Comparison of ENCODE assay signal across 29 cellular contexts in genomic region chr16:31401436-31401835, GRCh38. TPM values are rescaled to one million over a fixed set of nuclear protein-coding genes. Genes with fewer than 3 reads are reported as not detected.
"Had no signal": no experiment of that assay in that cellular context is flagged by ENCODE, and none has a peak within 500 bp of the region (broad histone marks: within the 10 kb centered on the region; RNA-seq: fewer than 3 reads in every experiment).

No MANE protein-coding gene starts in this region.

- H3K36me3 ChIP-seq: ascending aorta had no signal

- ATAC-seq: activated T-cell treated with anti-CD3 and anti-CD28 coated beads, Interleukin-2, amount 50 U/mL, for 72 hours; body of pancreas had no signal

- H3K4me3 ChIP-seq: ascending aorta, body of pancreas had no signal

- H3K4me1 ChIP-seq: ascending aorta, body of pancreas had no signal

- DNase-seq: activated CD4-positive, alpha-beta memory T cell treated with anti-CD3 and anti-CD28 coated beads for 36 hours; activated CD4-positive, alpha-beta T cell treated with anti-CD3 and anti-CD28 coated beads, Interleukin-2, amount 10 ng/mL, durations not matched to agents 7 days and 5 days; activated CD4-positive, CD25-positive, alpha-beta regulatory T cell; activated CD8-positive, alpha-beta memory T cell treated with anti-CD3 and anti-CD28 coated beads, Interleukin-2, amount 50 U/mL, for 4 hours; activated naive CD4-positive, alpha-beta T cell treated with anti-CD3 and anti-CD28 coated beads, Interleukin-2, amount 50 U/mL, for 16 hours; activated T-cell treated with anti-CD3 and anti-CD28 coated beads, Interleukin-2, amount 50 U/mL, for 72 hours; amniotic stem cell; body of pancreas; central memory CD4-positive, alpha-beta T cell; NCI-H1092; NCI-H1417; NCI-H1930; NCI-H345; NCI-H510A; NCI-H526 treated with DMSO at 0.1 percent for 48 hours; NCI-H82; SIG-M5; T-helper 1 cell had no signal

- H3K27ac ChIP-seq: ascending aorta, body of pancreas, VCaP had no signal

- H3K9me3 ChIP-seq: ascending aorta, body of pancreas had no signal

- FAIRE-seq: bronchial epithelial cell had no signal

- H3K27me3 ChIP-seq: ascending aorta, body of pancreas had no signal

RNA-seq across cellular contexts. Expression of gene ITGAD, which starts 8.3 kb away (rescaled TPM):
- total RNA-seq: activated CD4-positive, alpha-beta memory T cell treated with anti-CD3 and anti-CD28 coated beads for 36 hours; activated CD4-positive, alpha-beta T cell treated with anti-CD3 and anti-CD28 coated beads, Interleukin-2, amount 10 ng/mL, durations not matched to agents 7 days and 5 days; activated CD8-positive, alpha-beta memory T cell treated with anti-CD3 and anti-CD28 coated beads for 36 hours; ascending aorta; body of pancreas; bronchial epithelial cell; chondrocyte; LHCN-M2; MCF 10A; OCI-LY7; RPMI7951 had no signal

RNA-seq across cellular contexts. Expression of gene COX6A2, which starts 26.7 kb away (rescaled TPM):
- total RNA-seq: activated CD4-positive, alpha-beta memory T cell treated with anti-CD3 and anti-CD28 coated beads for 36 hours; activated CD4-positive, alpha-beta T cell treated with anti-CD3 and anti-CD28 coated beads, Interleukin-2, amount 10 ng/mL, durations not matched to agents 7 days and 5 days; activated CD8-positive, alpha-beta memory T cell treated with anti-CD3 and anti-CD28 coated beads for 36 hours; activated T-cell treated with anti-CD3 and anti-CD28 coated beads, Interleukin-2, amount 50 U/mL, for 72 hours; activated T-helper 2 cell treated with anti-CD3 and anti-CD28 coated beads, Interferon-gamma antibody, Interleukin-2, Interleukin-4, amounts not matched to agents 10 μg/mL and 5 μg/mL and 100 μg/mL, durations not matched to agents 14 hours and 24 hours and 36 hours; ascending aorta; body of pancreas; bronchial epithelial cell; chondrocyte; LHCN-M2; MCF 10A; OCI-LY7; RPMI7951; T-helper 2 cell treated with Interferon-gamma antibody and Interleukin-4, amounts not matched to agents 100 ng/mL and 5 ng/mL, for 36 hours had no signal

RNA-seq across cellular contexts. Expression of gene ZNF843, which starts 41.2 kb away (rescaled TPM):
- total RNA-seq: RPMI7951 had no signal

RNA-seq across cellular contexts. Expression of gene ITGAX, which starts 46.5 kb away (rescaled TPM):
- total RNA-seq: bronchial epithelial cell, chondrocyte, LHCN-M2, OCI-LY7, RPMI7951 had no signal
